Comparison of ENCODE assay signal across 14 cellular contexts in the genomic region with DNA sequence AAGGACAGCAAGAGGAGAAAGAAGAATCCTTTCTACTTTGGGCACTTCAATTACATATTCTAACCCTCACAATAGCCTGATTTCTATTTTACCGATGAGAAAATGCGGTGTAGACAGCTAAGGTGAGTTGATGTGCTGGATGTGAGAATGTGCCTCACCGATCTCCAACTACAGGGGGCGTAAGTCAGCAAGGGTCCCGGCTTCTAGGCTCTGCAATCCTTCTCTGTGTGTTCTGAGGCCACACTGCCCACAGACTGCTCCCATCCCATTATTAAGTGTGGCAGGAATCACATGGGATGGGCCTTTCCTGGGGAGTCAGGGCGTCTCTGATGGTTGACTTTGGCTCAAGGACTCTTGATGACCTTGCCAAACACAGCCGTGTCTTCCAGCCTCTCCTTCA. TPM values are rescaled to one million over a fixed set of nuclear protein-coding genes. Genes with fewer than 3 reads are reported as not detected.
A peak's percentile ranks its signal among the peaks of the same experiment; 100 is the strongest.
DNase-seq lines count a peak whose midpoint lies in the region; ATAC-seq, FAIRE-seq and TF ChIP-seq lines count a peak whose summit lies in the region.
"Had no signal": no experiment of that assay in that cellular context is flagged by ENCODE, and none has a peak within 500 bp of the region (broad histone marks: within the 10 kb centered on the region; RNA-seq: fewer than 3 reads in every experiment).

No MANE protein-coding gene starts in this region.

- H4K20me1 ChIP-seq in SK-N-SH (ENCODE audit: insufficient read depth), result no peaks in the 10 kb centered on the region

- no peak for TF ChIP-seq EP300 in SK-N-SH (IDR thresholded peaks at IDR 0.05; ENCODE audit: borderline replicate concordance in 1 of 2, low read depth in 1 of 2, low read length in 1 of 2)
- TF ChIP-seq EP300 in Ishikawa (IDR thresholded peaks at IDR 0.05; ENCODE audit: borderline replicate concordance), result no peak

- intact Hi-C loops in kidney (cut with DNase I), result no loop called here

- no peak overlapping the region for H3K4me2 ChIP-seq in SK-N-SH

- no peaks in the 10 kb centered on the region for H3K79me2 ChIP-seq in SK-N-SH (ENCODE audit: insufficient read depth)

- no peaks in the 10 kb centered on the region for H3F3A ChIP-seq in SK-N-SH (replicated peaks; ENCODE audit: insufficient read depth)

- H2AFZ ChIP-seq in SK-N-SH (ENCODE audit: low read depth), result no peak overlapping the region

- no peak overlapping the region for H3K4me3 Mint-ChIP-seq in neural crest cell
- H3K4me3 Mint-ChIP-seq: nephron; stimulated activated naive B cell treated with anti-CD40 and anti-IgM and Interleukin-4, amounts not matched to agents 10 μg/mL and 1 μg/mL and 100 μg/mL, for 72 hours had no signal

- FAIRE-seq in kidney (lab: Jason Lieb, UNC), result no peak

- peaks cover 6 to 20% of the 10 kb centered on the region in 2 experiments for H3K36me3 ChIP-seq in SK-N-SH (replicated peaks in 1 of 2; ENCODE audit: control insufficient read depth in 1 of 2, insufficient read depth in 2 of 2, low read length in 1 of 2)
- H3K36me3 ChIP-seq in brain microvascular endothelial cell (replicated peaks), result no peaks in the 10 kb centered on the region
- peaks cover 3 to 6% of the 10 kb centered on the region in 2 donors for H3K36me3 ChIP-seq in kidney (ENCODE audit: control insufficient read depth in 1 of 2, insufficient read depth in 2 of 2, low read length in 2 of 2)

- no peaks in the 10 kb centered on the region for H3K27me3 ChIP-seq in SK-N-SH (ENCODE audit: insufficient read depth)
- H3K27me3 ChIP-seq in brain microvascular endothelial cell (replicated peaks), result no peaks in the 10 kb centered on the region

- no peak for ATAC-seq in SK-N-SH treated with all-trans-retinoic acid at 6 μM for 48 hours
- ATAC-seq in HG03025 (IDR thresholded peaks at IDR 0.05; ENCODE audit: low FRiP score, unreplicated experiment), result no peak
- ATAC-seq: stimulated activated naive B cell treated with anti-CD40 and anti-IgM and Interleukin-4, amounts not matched to agents 10 μg/mL and 1 μg/mL and 100 μg/mL, for 72 hours had no signal

- H3K9me3 ChIP-seq in SK-N-SH (no peaks in the 10 kb centered on the region), kidney (ENCODE audit: control insufficient read depth in 1 of 2, low read length in 2 of 2) (no peaks in the 10 kb centered on the region)

- H3K4me3 ChIP-seq in SK-N-SH (ENCODE audit: low read depth in 2 of 2, low read length in 1 of 2) (no peak overlapping the region), brain microvascular endothelial cell (ENCODE audit: low read depth, low read length) (no peak overlapping the region), kidney (ENCODE audit: low read length in 2 of 2) (no peak overlapping the region)

- CTCF ChIA-PET in SK-N-SH (lab: Yijun Ruan, JAX), result interaction anchor here (1.0 to 3.3 kb wide), 3 partner anchors 10 to 19 kb away, joined by 3 to 11 read pairs (median 4); no protein-coding TSS in a partner anchor

- H3K4me1 Mint-ChIP-seq in neural crest cell, result no peaks in the 10 kb centered on the region
- H3K4me1 Mint-ChIP-seq: nephron; stimulated activated naive B cell treated with anti-CD40 and anti-IgM and Interleukin-4, amounts not matched to agents 10 μg/mL and 1 μg/mL and 100 μg/mL, for 72 hours had no signal

- in situ Hi-C loops in brain microvascular endothelial cell (cut with HindIII; ENCODE audit: low pct_ligation_motif_present, low sequenced_read_pairs), result no loop called here

- H3K4me1 ChIP-seq in SK-N-SH (ENCODE audit: control insufficient read depth in 1 of 2, insufficient read depth in 2 of 2, low read depth in 1 of 2, low read length in 1 of 2) (no peaks in the 10 kb centered on the region), kidney (ENCODE audit: control insufficient read depth in 1 of 2, insufficient read depth in 1 of 2, low read depth in 1 of 2, low read length in 2 of 2) (no peaks in the 10 kb centered on the region)

- TF ChIP-seq CTCF in SK-N-SH (IDR thresholded peaks at IDR 0.05), result peak; percentile 37; the same call in 1 of the 2 replicates
- TF ChIP-seq CTCF in brain microvascular endothelial cell (IDR thresholded peaks at IDR 0.05; ENCODE audit: low read depth, low read length, missing control alignments), result peak; percentile 37
- TF ChIP-seq CTCF in neural crest cell (conservative IDR thresholded peaks at IDR 0.05), result peak; percentile 46
- TF ChIP-seq CTCF in kidney (IDR thresholded peaks at IDR 0.05; ENCODE audit: borderline replicate concordance, extremely low read depth, insufficient read depth), result no peak

- H3K27ac ChIP-seq in SK-N-SH (ENCODE audit: low read depth in 2 of 2, low read length in 1 of 2), result no peak overlapping the region
- no peak overlapping the region for H3K27ac ChIP-seq in brain microvascular endothelial cell
- H3K27ac ChIP-seq in kidney (ENCODE audit: low read depth in 2 of 2, low read length in 2 of 2), result no peak overlapping the region

- 94% methylated on average over 6 of the region's 7 CpGs for WGBS in SK-N-SH (ENCODE audit: low lambda C conversion rate)

- H3K9me3 Mint-ChIP-seq in neural crest cell, result no peaks in the 10 kb centered on the region
- H3K9me3 Mint-ChIP-seq: nephron had no signal

- H3K27ac Mint-ChIP-seq in neural crest cell (ENCODE audit: unreplicated experiment), result no peak overlapping the region
- H3K27ac Mint-ChIP-seq: nephron; stimulated activated naive B cell treated with anti-CD40 and anti-IgM and Interleukin-4, amounts not matched to agents 10 μg/mL and 1 μg/mL and 100 μg/mL, for 72 hours had no signal

- DNase-seq in SK-N-SH, result no peak
- no peak for DNase-seq in brain microvascular endothelial cell
- no peak for DNase-seq in neural crest cell (ENCODE audit: low read depth, low spot score)
- DNase-seq in kidney, result no peak
- no peak for DNase-seq in ecto neural progenitor cell (ENCODE audit: low spot score)
- DNase-seq: aorta; MV-4-11; NCI-H526 treated with DMSO at 0.1 percent for 48 hours; stimulated activated naive B cell treated with anti-CD40 and anti-IgM and Interleukin-4, amounts not matched to agents 10 μg/mL and 1 μg/mL and 100 μg/mL, for 72 hours; SW 1271 had no signal

- H3K9me2 ChIP-seq in SK-N-SH, result no peaks in the 10 kb centered on the region

- POLR2A ChIA-PET in SK-N-SH (lab: Yijun Ruan, JAX), result no interaction called here

- no peak for TF ChIP-seq RAD21 in SK-N-SH (IDR thresholded peaks at IDR 0.05; ENCODE audit: low read length)
- TF ChIP-seq RAD21 in Ishikawa (IDR thresholded peaks at IDR 0.05; ENCODE audit: low read depth), result peak; percentile 43

- peaks cover 6% of the 10 kb centered on the region for H3K36me3 Mint-ChIP-seq in neural crest cell (ENCODE audit: low read depth)

- H3K9ac ChIP-seq in SK-N-SH (no peak overlapping the region), kidney (ENCODE audit: low read length in 2 of 2) (no peak overlapping the region)

- no peaks in the 10 kb centered on the region for H3K27me3 Mint-ChIP-seq in neural crest cell (ENCODE audit: low read depth)
- H3K27me3 Mint-ChIP-seq: stimulated activated naive B cell treated with anti-CD40 and anti-IgM and Interleukin-4, amounts not matched to agents 10 μg/mL and 1 μg/mL and 100 μg/mL, for 72 hours had no signal

TF ChIP-seq in SK-N-SH, 30 proteins besides CTCF, POLR2A, EP300 and RAD21 (continues in another document):
- TF ChIP-seq POLR2AphosphoS5 (IDR thresholded peaks at IDR 0.05; ENCODE audit: low read depth, low read length) (no peak), YY1 (IDR thresholded peaks at IDR 0.05; ENCODE audit: low read depth) (no peak), NFIC (IDR thresholded peaks at IDR 0.05; ENCODE audit: borderline replicate concordance) (no peak), SIN3A (IDR thresholded peaks at IDR 0.05; ENCODE audit: borderline replicate concordance, low read depth, low read length) (no peak), EZH2phosphoT487 (IDR thresholded peaks at IDR 0.05; ENCODE audit: borderline replicate concordance, low read depth) (no peak), JUND (IDR thresholded peaks at IDR 0.05) (no peak), ELF1 (IDR thresholded peaks at IDR 0.05) (no peak)

TF ChIP-seq in SK-N-SH treated with all-trans-retinoic acid at 6 μM for 48 hours, 23 proteins besides CTCF, POLR2A, EP300 and RAD21 (continues in another document):
- TF ChIP-seq ISL1 (CRISPR knock-in tag; IDR thresholded peaks at IDR 0.05) (no peak), ZNF8 (CRISPR knock-in tag; IDR thresholded peaks at IDR 0.05) (no peak), CSDC2 (CRISPR knock-in tag; IDR thresholded peaks at IDR 0.05) (no peak), RARB (CRISPR knock-in tag; IDR thresholded peaks at IDR 0.05) (no peak)

TF ChIP-seq in Ishikawa, 13 proteins besides CTCF, POLR2A, EP300 and RAD21 (continues in another document):
- TF ChIP-seq CREB1 (IDR thresholded peaks at IDR 0.05; ENCODE audit: low read depth) (no peak), NFIC (IDR thresholded peaks at IDR 0.05) (no peak), EGR1 (IDR thresholded peaks at IDR 0.05) (no peak), TEAD4 (IDR thresholded peaks at IDR 0.05) (no peak), FOXM1 (IDR thresholded peaks at IDR 0.05; ENCODE audit: borderline replicate concordance, low read depth) (no peak), TCF12 (IDR thresholded peaks at IDR 0.05; ENCODE audit: low read depth) (no peak), TAF1 (IDR thresholded peaks at IDR 0.05; ENCODE audit: low read depth) (no peak), YY1 (IDR thresholded peaks at IDR 0.05; ENCODE audit: low read depth) (no peak), ZBTB7A (IDR thresholded peaks at IDR 0.05; ENCODE audit: low read depth) (no peak), CEBPB (IDR thresholded peaks at IDR 0.05) (no peak)
- TF ChIP-seq, protein P1, sequence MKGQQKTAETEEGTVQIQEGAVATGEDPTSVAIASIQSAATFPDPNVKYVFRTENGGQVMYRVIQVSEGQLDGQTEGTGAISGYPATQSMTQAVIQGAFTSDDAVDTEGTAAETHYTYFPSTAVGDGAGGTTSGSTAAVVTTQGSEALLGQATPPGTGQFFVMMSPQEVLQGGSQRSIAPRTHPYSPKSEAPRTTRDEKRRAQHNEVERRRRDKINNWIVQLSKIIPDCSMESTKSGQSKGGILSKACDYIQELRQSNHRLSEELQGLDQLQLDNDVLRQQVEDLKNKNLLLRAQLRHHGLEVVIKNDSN (IDR thresholded peaks at IDR 0.05), result no peak
- TF ChIP-seq, protein P2, sequence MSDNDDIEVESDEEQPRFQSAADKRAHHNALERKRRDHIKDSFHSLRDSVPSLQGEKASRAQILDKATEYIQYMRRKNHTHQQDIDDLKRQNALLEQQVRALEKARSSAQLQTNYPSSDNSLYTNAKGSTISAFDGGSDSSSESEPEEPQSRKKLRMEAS (IDR thresholded peaks at IDR 0.05), result no peak

RNA-seq across cellular contexts. Expression of a gene that starts 23.6 kb away (rescaled TPM):
- polyA plus RNA-seq in SK-N-SH (2012; rRNA removed) (875 and 919 TPM in 2 replicates), kidney (ENCODE audit: insufficient read depth, low read depth, low replicate concordance) (1,510 TPM)
- 1,201 and 1,818 TPM in 2 replicates for polyA plus RNA-seq in SK-N-SH (2012; cell fraction: cytosol; rRNA removed)
- 148 and 230 TPM in 2 replicates for polyA plus RNA-seq in SK-N-SH (2012; cell fraction: nucleus; rRNA removed)
- total RNA-seq in neural crest cell (1,290 and 1,300 TPM in 2 replicates), kidney (721 TPM)

RNA-seq across cellular contexts. Expression of a gene that starts 33.6 kb away (rescaled TPM):
- 7.4 and 10.8 TPM in 2 replicates for polyA plus RNA-seq in SK-N-SH (2012; rRNA removed)
- polyA plus RNA-seq in SK-N-SH (2012; cell fraction: cytosol; rRNA removed), result 7.9 and 8.0 TPM in 2 replicates
- 8.5 and 11.1 TPM in 2 replicates for polyA plus RNA-seq in SK-N-SH (2012; cell fraction: nucleus; rRNA removed)
- 9.6 and 10.1 TPM in 2 replicates for total RNA-seq in neural crest cell
- total RNA-seq in kidney, result 10.5 TPM
- polyA plus RNA-seq in kidney (ENCODE audit: insufficient read depth, low read depth, low replicate concordance), result 1.6 TPM
